In the genomic region with DNA sequence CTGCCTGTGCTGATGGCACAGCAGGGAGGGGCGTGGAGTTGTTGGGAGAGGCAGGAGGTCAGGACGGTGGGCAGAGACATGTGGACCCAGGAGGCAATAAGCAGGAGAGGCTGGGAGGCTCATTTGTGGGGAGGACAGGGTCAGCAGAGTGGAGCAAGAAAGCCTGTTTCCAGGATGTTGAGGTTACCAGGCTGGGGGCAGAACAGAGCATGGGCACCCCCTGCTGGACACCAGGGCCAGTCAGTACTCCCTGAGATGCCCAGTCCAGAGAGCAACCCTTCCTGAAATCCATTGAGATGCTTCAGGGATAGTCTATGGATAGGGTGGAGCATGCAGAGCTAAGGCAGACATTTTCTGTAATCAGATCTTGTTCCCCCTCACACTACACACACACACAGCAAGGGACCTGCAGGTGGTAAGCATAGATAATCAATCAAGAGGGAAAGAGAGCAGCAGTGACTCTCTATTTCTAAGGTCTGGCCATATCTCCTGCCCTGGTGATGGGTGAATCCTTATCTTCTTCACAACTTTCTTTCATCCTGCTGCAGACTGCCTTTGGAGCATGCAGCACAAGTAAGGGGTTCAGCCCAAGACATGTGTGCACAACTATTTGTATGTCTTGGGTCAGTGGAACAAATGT, we compare ENCODE assay signal across 8 cellular contexts. TPM values are rescaled to one million over a fixed set of nuclear protein-coding genes. Genes with fewer than 3 reads are reported as not detected.
DNase-seq lines count a peak whose midpoint lies in the region; ATAC-seq and TF ChIP-seq lines count a peak whose summit lies in the region.

No MANE protein-coding gene starts in this region.

- ATAC-seq in omental fat pad (ENCODE audit: low FRiP score): peak; percentile 58
- ATAC-seq in GM18502 (IDR thresholded peaks at IDR 0.05; ENCODE audit: poor library complexity, unreplicated experiment): no peak
- ATAC-seq in GM18867 (IDR thresholded peaks at IDR 0.05; ENCODE audit: unreplicated experiment): no peak

- peak; percentile 46; the same call in 1 of the 2 replicates for TF ChIP-seq CTCF in KMS-11 (conservative IDR thresholded peaks at IDR 0.05; ENCODE audit: low read depth, low read length)
- peak; percentile 84 for TF ChIP-seq CTCF in WI38 (IDR thresholded peaks at IDR 0.05; ENCODE audit: low read depth, low read length)
- no peak for TF ChIP-seq CTCF in omental fat pad (IDR thresholded peaks at IDR 0.05)

- H3K4me1 ChIP-seq in KMS-11 (ENCODE audit: low read depth, poor library complexity, severe bottlenecking): no peaks in the 10 kb centered on the region

- no peak overlapping the region for H3K4me2 ChIP-seq in KMS-11

- no peaks in the 10 kb centered on the region for H3K27me3 ChIP-seq in KMS-11 (ENCODE audit: insufficient read depth, low read depth)

- H3K9ac ChIP-seq in KMS-11: no peak overlapping the region

- H3K4me3 ChIP-seq in KMS-11 (IDR thresholded peaks at IDR 0.05; ENCODE audit: insufficient read depth, low read depth, low read length) (no peak overlapping the region), WI38 (ENCODE audit: low read depth, low read length) (no peak overlapping the region)

- no peaks in the 10 kb centered on the region for H4K20me1 ChIP-seq in KMS-11 (ENCODE audit: insufficient read depth)

- H3K27ac ChIP-seq in KMS-11: no peak overlapping the region

- no peaks in the 10 kb centered on the region for H3K79me2 ChIP-seq in KMS-11 (ENCODE audit: insufficient read depth, low read depth)

- DNase-seq in NCI-H2029 (lab: John Stamatoyannopoulos, UW): peak; percentile 14
- no peak for DNase-seq in NCI-H2029 treated with DMSO at 0.1 percent for 48 hours (lab: John Stamatoyannopoulos, UW)
- peak; percentile 44 for DNase-seq in foreskin melanocyte
- DNase-seq in omental fat pad (ENCODE audit: low spot score): no peak

- H2AFZ ChIP-seq in KMS-11 (ENCODE audit: low read depth): no peak overlapping the region

- H3K36me3 ChIP-seq in KMS-11 (ENCODE audit: insufficient read depth): no peaks in the 10 kb centered on the region

RNA-seq across cellular contexts. Expression of a gene that starts 41.7 kb away (rescaled TPM):
- 10 to 100 TPM; 55.1 to 90.1 (median 62.6) TPM for total RNA-seq in omental fat pad

Comparison
In these comparisons a context has a peak if more than half of its experiments do, and no peak if none do; other contexts are left out.
1. DNase-seq: peak in NCI-H2029 (single experiment) and foreskin melanocyte (single experiment); none in NCI-H2029 treated with DMSO at 0.1 percent for 48 hours (single experiment) and omental fat pad (single experiment).
2. CTCF ChIP-seq: peak in KMS-11 (single experiment) and WI38 (single experiment); none in omental fat pad (0 of 3).